Comparison of ENCODE assay signal across 8 cellular contexts in genomic region chr19:55809381-55810058, GRCh38. TPM values are rescaled to one million over a fixed set of nuclear protein-coding genes. Genes with fewer than 3 reads are reported as not detected.
DNase-seq lines count a peak whose midpoint lies in the region; ATAC-seq lines count a peak whose summit lies in the region.

No MANE protein-coding gene starts in this region.

- peak; percentile 68 for DNase-seq in EL
- peak; percentile 84 for DNase-seq in HT1080 (ENCODE audit: low read depth)
- peak; percentile 84 for DNase-seq in NCI-H69 (lab: John Stamatoyannopoulos, UW)
- peak; percentile 34 to 50 for DNase-seq in activated T-cell treated with anti-CD3 and anti-CD28 coated beads, Interleukin-2, amount 50 U/mL, for 48 hours
- peak; percentile 33 for DNase-seq in iPS-NIHi11 (ENCODE audit: low spot score)
- peak; percentile 3 to 40 (median 11) for DNase-seq in stimulated activated CD4-positive, alpha-beta T cell treated with anti-CD3 and anti-CD28 coated beads, TNF-alpha, amount 100 ng/mL, for 48 hours (ENCODE audit: low read depth in 3 of 3)

- no peak for ATAC-seq in GM19463 (IDR thresholded peaks at IDR 0.05; ENCODE audit: unreplicated experiment)
- ATAC-seq in GM21786 (IDR thresholded peaks at IDR 0.05; ENCODE audit: unreplicated experiment): no peak

RNA-seq across cellular contexts. Expression of gene NLRP11, which starts 22.3 kb away (rescaled TPM):
- 0.03 and 0.13 TPM in 2 replicates for total RNA-seq in HT1080 (2014; rRNA removed; shearing (Covaris generic))
- 0.02 and 0.07 TPM in 2 replicates for polyA plus RNA-seq in HT1080 (2015; cell fraction: cytosol; rRNA removed)
- polyA plus RNA-seq in HT1080 (2015; cell fraction: nucleus; rRNA removed): 0.22 and 0.35 TPM in 2 replicates

RNA-seq across cellular contexts. Expression of gene NLRP4, which starts 26.8 kb away (rescaled TPM):
- total RNA-seq in HT1080 (2014; rRNA removed; shearing (Covaris generic)): not detected in 2 replicates
- polyA plus RNA-seq in HT1080 (2015; cell fraction: cytosol; rRNA removed): not detected in 2 replicates
- 0.24 TPM in 1 of 2 replicates, not detected in the other for polyA plus RNA-seq in HT1080 (2015; cell fraction: nucleus; rRNA removed)

RNA-seq across cellular contexts. Expression of gene RFPL4AL1, which starts 40.6 kb away (rescaled TPM):
- total RNA-seq in HT1080 (2014; rRNA removed; shearing (Covaris generic)): not detected in 2 replicates
- polyA plus RNA-seq in HT1080 (2015; cell fraction: cytosol; rRNA removed): not detected in 2 replicates
- polyA plus RNA-seq in HT1080 (2015; cell fraction: nucleus; rRNA removed): 0.37 TPM in 1 of 2 replicates, not detected in the other

RNA-seq across cellular contexts. Expression of gene RFPL4A, which starts 50.6 kb away (rescaled TPM):
- total RNA-seq in HT1080 (2014; rRNA removed; shearing (Covaris generic)): 0.13 and 0.18 TPM in 2 replicates
- polyA plus RNA-seq in HT1080 (2015; cell fraction: cytosol; rRNA removed): 0.14 TPM in 1 of 2 replicates, not detected in the other
- polyA plus RNA-seq in HT1080 (2015; cell fraction: nucleus; rRNA removed): not detected in 2 replicates

Comparison
In these comparisons a context has a peak if more than half of its experiments do, and no peak if none do; other contexts are left out.
1. DNase-seq: peak in every context shown above with its lines; median percentile 84 in HT1080; 84 in NCI-H69; 68 in EL; 42 in activated T-cell treated with anti-CD3 and anti-CD28 coated beads, Interleukin-2, amount 50 U/mL, for 48 hours; 33 in iPS-NIHi11; 11 in stimulated activated CD4-positive, alpha-beta T cell treated with anti-CD3 and anti-CD28 coated beads, TNF-alpha, amount 100 ng/mL, for 48 hours.